9 cellular contexts compared by ENCODE assay signal in genomic region chr4:184476660-184477059, GRCh38. TPM values are rescaled to one million over a fixed set of nuclear protein-coding genes. Genes with fewer than 3 reads are reported as not detected.
DNase-seq lines count a peak whose midpoint lies in the region; TF ChIP-seq lines count a peak whose summit lies in the region.
"Had no signal": no experiment of that assay in that cellular context is flagged by ENCODE, and none has a peak within 500 bp of the region (broad histone marks: within the 10 kb centered on the region; RNA-seq: fewer than 3 reads in every experiment).

No MANE protein-coding gene starts in this region.

- peaks cover 27% of the 10 kb centered on the region for H3K4me1 ChIP-seq in KMS-11 (ENCODE audit: low read depth, poor library complexity, severe bottlenecking)
- H3K4me1 ChIP-seq in stomach: peaks cover 23 to 48% (median 31%) of the 10 kb centered on the region in 4 donors

- intact Hi-C loops in stomach (cut with DNase I; ENCODE audit: low total_unique reads): no loop called here

- H3K36me3 Mint-ChIP-seq in chondrocyte (ENCODE audit: low read depth): no peaks in the 10 kb centered on the region

- H4K20me1 ChIP-seq in KMS-11 (ENCODE audit: insufficient read depth): no peaks in the 10 kb centered on the region

- H3K27ac ChIP-seq in KMS-11: no peak overlapping the region
- peak overlapping the region in 3 of 5 donors; percentile 99 to 100 (median 100) for H3K27ac ChIP-seq in stomach

- H3K27ac Mint-ChIP-seq in chondrocyte (ENCODE audit: unreplicated experiment): no peak overlapping the region

- DNase-seq in activated T-helper 1 cell treated with Interleukin-2 at 50 U/mL for 16 hours (ENCODE audit: low read depth): peak; percentile 13
- peak; percentile 32 for DNase-seq in inferior parietal cortex (ENCODE audit: extremely low spot score)
- DNase-seq in stomach: no peak
- DNase-seq in chondrocyte (ENCODE audit: low spot score): no peak
- no peak for DNase-seq in occipital lobe (lab: John Stamatoyannopoulos, UW)
- no peak for DNase-seq in HuH-7 (ENCODE audit: low spot score)
- no peak for DNase-seq in mesenteric fat pad (ENCODE audit: low spot score)
- DNase-seq: H9 had no signal

- H3K27me3 Mint-ChIP-seq in chondrocyte (ENCODE audit: low read depth): no peaks in the 10 kb centered on the region

- no peaks in the 10 kb centered on the region for H3K9me3 Mint-ChIP-seq in chondrocyte (ENCODE audit: low read depth)
- H3K9me3 Mint-ChIP-seq: H9 had no signal

- H3K4me3 Mint-ChIP-seq in chondrocyte (ENCODE audit: unreplicated experiment): no peak overlapping the region

- H3K36me3 ChIP-seq in KMS-11 (ENCODE audit: insufficient read depth): no peaks in the 10 kb centered on the region
- no peaks in the 10 kb centered on the region for H3K36me3 ChIP-seq in stomach

- H3K4me2 ChIP-seq in KMS-11: peak overlapping the region; percentile 83

- H3K27me3 ChIP-seq in KMS-11 (ENCODE audit: insufficient read depth, low read depth) (no peaks in the 10 kb centered on the region), stomach (no peaks in the 10 kb centered on the region)

- no peak overlapping the region for H2AFZ ChIP-seq in KMS-11 (ENCODE audit: low read depth)

- H3K4me1 Mint-ChIP-seq in chondrocyte (ENCODE audit: low read depth): peaks cover 17% of the 10 kb centered on the region

- TF ChIP-seq CTCF in KMS-11 (conservative IDR thresholded peaks at IDR 0.05; ENCODE audit: low read depth, low read length) (no peak), stomach (IDR thresholded peaks at IDR 0.05) (no peak), chondrocyte (IDR thresholded peaks at IDR 0.05) (no peak)

- no peak overlapping the region for H3K4me3 ChIP-seq in KMS-11 (IDR thresholded peaks at IDR 0.05; ENCODE audit: insufficient read depth, low read depth, low read length)
- peak overlapping the region in 2 of 4 donors; percentile 66 to 82 for H3K4me3 ChIP-seq in stomach

- 50 to 62% (median 50%) methylated on average over 7 of the region's 7 CpGs for WGBS in stomach, 5 donors

- no peaks in the 10 kb centered on the region for H3K9me3 ChIP-seq in stomach

- TF ChIP-seq EP300 in stomach (IDR thresholded peaks at IDR 0.05): no peak

- no peak for TF ChIP-seq POLR2A in stomach (IDR thresholded peaks at IDR 0.05)

- no peak overlapping the region for H3K9ac ChIP-seq in KMS-11

- peaks cover 36% of the 10 kb centered on the region for H3K79me2 ChIP-seq in KMS-11 (ENCODE audit: insufficient read depth, low read depth)

RNA-seq across cellular contexts. Expression of gene IRF2, which starts 2.3 kb away (rescaled TPM):
- total RNA-seq in stomach (100 to 1,000 TPM in 2 of 5 donors, 10 to 100 TPM in 2, 1 to 10 TPM in 1; 5.5 to 253 (median 45.4) TPM), chondrocyte (11.7 to 13.2 TPM (median 12.2 TPM) in 3 replicates), occipital lobe (9.4 TPM), mesenteric fat pad (35.3 TPM)
- 10 to 100 TPM; 18.3 to 30.4 (median 20.4) TPM for polyA plus RNA-seq in stomach

Comparison
In these comparisons a context has a peak if more than half of its experiments do, and no peak if none do; other contexts are left out.
1. DNase-seq: peak in activated T-helper 1 cell treated with Interleukin-2 at 50 U/mL for 16 hours (single experiment) and inferior parietal cortex (single experiment); none in stomach (single experiment), chondrocyte (single experiment), occipital lobe (single experiment), HuH-7 (single experiment) and mesenteric fat pad (single experiment).